In genomic region chr7:6015917-6016652, GRCh38 we compare ENCODE assay signal across 1 cellular context.
TF ChIP-seq lines count a peak whose summit lies in the region.

No MANE protein-coding gene starts in this region.

TF ChIP-seq in K562, 482 proteins besides CTCF, POLR2A, EP300 and RAD21 (continued from another document and continues in another):
- no peak for TF ChIP-seq ZNF609 (CRISPR knock-in tag; IDR thresholded peaks at IDR 0.05; ENCODE audit: borderline replicate concordance)
- no peak for TF ChIP-seq E2F8 (IDR thresholded peaks at IDR 0.05; ENCODE audit: low read depth, partially characterized antibody)
- no peak for TF ChIP-seq ZFPM2 (CRISPR knock-in tag; IDR thresholded peaks at IDR 0.05)
- TF ChIP-seq U2AF1 (optimal IDR thresholded peaks at IDR 0.05; ENCODE audit: low read depth, low read length): no peak
- no peak for TF ChIP-seq RBM34 (IDR thresholded peaks at IDR 0.05; ENCODE audit: borderline replicate concordance, insufficient read depth, low read length)
- no peak for TF ChIP-seq KLF10 (CRISPR knock-in tag; IDR thresholded peaks at IDR 0.05)
- TF ChIP-seq RCOR1 (IDR thresholded peaks at IDR 0.05; ENCODE audit: borderline replicate concordance in 1 of 2, low read depth in 2 of 2, low read length in 2 of 2): peak in 1 of 2 experiments; percentile 11; a peak in 1 of 4 replicates
- no peak for TF ChIP-seq HNRNPUL1 (IDR thresholded peaks at IDR 0.05; ENCODE audit: low read length)
- no peak for TF ChIP-seq NR3C1 (CRISPR knock-in tag; IDR thresholded peaks at IDR 0.05)
- TF ChIP-seq ZNF76 (CRISPR knock-in tag; IDR thresholded peaks at IDR 0.05; ENCODE audit: borderline replicate concordance): no peak
- TF ChIP-seq ZNF197 (CRISPR knock-in tag; IDR thresholded peaks at IDR 0.05; ENCODE audit: low read depth): peak; percentile 91
- TF ChIP-seq CXXC5 (CRISPR knock-in tag; IDR thresholded peaks at IDR 0.05): peak; percentile 48
- 0 out of 2 replicates have a peak, but pooled peaks have one; percentile 44 for TF ChIP-seq TAF7 (tag; IDR thresholded peaks at IDR 0.05)
- no peak for TF ChIP-seq KDM1A (IDR thresholded peaks at IDR 0.05)
- no peak for TF ChIP-seq NRF1 (conservative IDR thresholded peaks at IDR 0.05 in 1 of 2, IDR thresholded peaks at IDR 0.05 in 1 of 2)
- TF ChIP-seq BHLHE40 (IDR thresholded peaks at IDR 0.05; ENCODE audit: low read length): no peak
- TF ChIP-seq YBX1 (IDR thresholded peaks at IDR 0.05): no peak
- TF ChIP-seq MXI1 (IDR thresholded peaks at IDR 0.05; ENCODE audit: low read depth, low read length): no peak
- TF ChIP-seq ZNF253 (CRISPR knock-in tag; conservative IDR thresholded peaks at IDR 0.05): no peak
- TF ChIP-seq ATF7 (IDR thresholded peaks at IDR 0.05): peak; percentile 78
- no peak for TF ChIP-seq TAF15 (IDR thresholded peaks at IDR 0.05; ENCODE audit: low read depth, low read length)
- no peak for TF ChIP-seq KDM5B (IDR thresholded peaks at IDR 0.05; ENCODE audit: insufficient replicate concordance, low read depth, low read length)
- TF ChIP-seq PHF20 (IDR thresholded peaks at IDR 0.05; ENCODE audit: partially characterized antibody): no peak
- TF ChIP-seq ARID2 (IDR thresholded peaks at IDR 0.05): no peak
- peak; percentile 81 for TF ChIP-seq PKNOX1 (IDR thresholded peaks at IDR 0.05)
- TF ChIP-seq EGR1 (conservative IDR thresholded peaks at IDR 0.05): no peak
- no peak for TF ChIP-seq ILF3 (IDR thresholded peaks at IDR 0.05; ENCODE audit: borderline replicate concordance)
- no peak for TF ChIP-seq STAT6 (CRISPR knock-in tag; IDR thresholded peaks at IDR 0.05)
- no peak for TF ChIP-seq NR1H2 (CRISPR knock-in tag; IDR thresholded peaks at IDR 0.05)
- TF ChIP-seq GTF2B (IDR thresholded peaks at IDR 0.05; ENCODE audit: extremely low read depth, insufficient read length): no peak
- TF ChIP-seq ZKSCAN3 (CRISPR knock-in tag; IDR thresholded peaks at IDR 0.05): no peak
- TF ChIP-seq MTA3 (IDR thresholded peaks at IDR 0.05; ENCODE audit: borderline replicate concordance): peak; percentile 66; the same call in 1 of the 2 replicates
- TF ChIP-seq C11orf30 (IDR thresholded peaks at IDR 0.05; ENCODE audit: low read depth): no peak
- TF ChIP-seq SRF (CRISPR knock-in tag; IDR thresholded peaks at IDR 0.05): no peak
- TF ChIP-seq CBX8 (IDR thresholded peaks at IDR 0.05; ENCODE audit: borderline replicate concordance, extremely low read depth, low read depth, low read length, poor library complexity, severe bottlenecking): no peak
- TF ChIP-seq PATZ1 (CRISPR knock-in tag; IDR thresholded peaks at IDR 0.05; ENCODE audit: borderline replicate concordance): no peak
- TF ChIP-seq SMARCE1 (IDR thresholded peaks at IDR 0.05): peak; percentile 53; the same call in 1 of the 2 replicates
- TF ChIP-seq RFX7 (CRISPR knock-in tag; IDR thresholded peaks at IDR 0.05): no peak
- TF ChIP-seq CREB5 (CRISPR knock-in tag; IDR thresholded peaks at IDR 0.05): no peak
- TF ChIP-seq CBX1 (IDR thresholded peaks at IDR 0.05; ENCODE audit: low read depth): no peak
- no peak for TF ChIP-seq FOXP4 (CRISPR knock-in tag; IDR thresholded peaks at IDR 0.05; ENCODE audit: borderline replicate concordance)
- TF ChIP-seq KDM2B (CRISPR knock-in tag; IDR thresholded peaks at IDR 0.05): no peak
- TF ChIP-seq ELK3 (CRISPR knock-in tag; IDR thresholded peaks at IDR 0.05): no peak
- TF ChIP-seq MCM7 (IDR thresholded peaks at IDR 0.05): no peak
- TF ChIP-seq ZNF707 (CRISPR knock-in tag; conservative IDR thresholded peaks at IDR 0.05): no peak
- TF ChIP-seq WHSC1 (IDR thresholded peaks at IDR 0.05; ENCODE audit: low read length): no peak
- TF ChIP-seq KLF13 (tag; IDR thresholded peaks at IDR 0.05; ENCODE audit: borderline replicate concordance, low read depth): peak; percentile 51; the same call in 1 of the 2 replicates
- TF ChIP-seq TRIM28 (IDR thresholded peaks at IDR 0.05): no peak
- TF ChIP-seq JUND (IDR thresholded peaks at IDR 0.05; ENCODE audit: borderline replicate concordance, low read depth, low read length): peak; percentile 73; the same call in 1 of the 2 replicates
- peak; percentile 43; the same call in 1 of the 3 replicates for TF ChIP-seq JUND (tag; IDR thresholded peaks at IDR 0.05; ENCODE audit: borderline replicate concordance, low read depth, low read length)
